In the genomic region with DNA sequence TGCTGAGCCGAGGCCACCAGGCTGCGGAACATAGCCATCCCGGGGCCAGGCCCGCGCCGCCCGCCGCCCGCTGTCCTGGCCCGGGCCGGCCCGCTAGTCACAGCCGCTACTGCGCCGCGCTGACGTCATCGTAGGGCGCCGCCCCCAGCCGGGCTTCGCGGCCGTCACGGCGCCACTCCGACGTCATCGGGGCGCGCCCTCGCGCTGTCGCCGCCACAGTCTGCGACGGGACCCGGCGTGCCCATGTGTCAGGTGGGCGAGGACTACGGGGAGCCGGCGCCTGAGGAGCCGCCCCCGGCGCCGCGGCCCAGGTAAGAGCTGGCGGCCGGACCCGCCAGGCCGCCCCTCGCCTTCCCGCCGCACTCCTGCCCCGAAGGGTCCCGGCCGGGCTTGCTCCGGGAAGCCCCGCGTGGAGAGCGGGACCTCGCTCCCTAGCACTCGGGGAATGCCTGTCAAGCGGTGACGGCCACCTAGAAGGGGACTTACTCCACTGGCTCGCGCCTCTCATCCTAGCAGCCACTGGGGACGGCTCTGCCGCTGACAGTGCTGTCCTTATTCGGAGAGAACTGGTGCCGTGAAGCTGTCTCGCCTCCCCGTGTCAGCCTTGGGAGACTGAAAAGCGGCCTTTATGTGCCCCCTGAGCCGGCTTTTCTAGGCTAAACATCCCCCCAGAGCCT, we compare ENCODE assay signal across 1 cellular context.
TF ChIP-seq lines count a peak whose summit lies in the region.

A gene (plus strand): TSS at position 216 of the 677 bp plus-strand sequence. CDS start 28 bp downstream, at position 244.
A gene with protein sequence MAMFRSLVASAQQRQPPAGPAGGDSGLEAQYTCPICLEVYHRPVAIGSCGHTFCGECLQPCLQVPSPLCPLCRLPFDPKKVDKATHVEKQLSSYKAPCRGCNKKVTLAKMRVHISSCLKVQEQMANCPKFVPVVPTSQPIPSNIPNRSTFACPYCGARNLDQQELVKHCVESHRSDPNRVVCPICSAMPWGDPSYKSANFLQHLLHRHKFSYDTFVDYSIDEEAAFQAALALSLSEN (minus strand): TSS at position 121 of the 677 bp plus-strand sequence. CDS start 83 bp downstream, at position 38.

TF ChIP-seq in HepG2, 621 proteins besides CTCF, POLR2A, EP300 and RAD21 (continued from another document and continues in another):
- TF ChIP-seq, protein P1, sequence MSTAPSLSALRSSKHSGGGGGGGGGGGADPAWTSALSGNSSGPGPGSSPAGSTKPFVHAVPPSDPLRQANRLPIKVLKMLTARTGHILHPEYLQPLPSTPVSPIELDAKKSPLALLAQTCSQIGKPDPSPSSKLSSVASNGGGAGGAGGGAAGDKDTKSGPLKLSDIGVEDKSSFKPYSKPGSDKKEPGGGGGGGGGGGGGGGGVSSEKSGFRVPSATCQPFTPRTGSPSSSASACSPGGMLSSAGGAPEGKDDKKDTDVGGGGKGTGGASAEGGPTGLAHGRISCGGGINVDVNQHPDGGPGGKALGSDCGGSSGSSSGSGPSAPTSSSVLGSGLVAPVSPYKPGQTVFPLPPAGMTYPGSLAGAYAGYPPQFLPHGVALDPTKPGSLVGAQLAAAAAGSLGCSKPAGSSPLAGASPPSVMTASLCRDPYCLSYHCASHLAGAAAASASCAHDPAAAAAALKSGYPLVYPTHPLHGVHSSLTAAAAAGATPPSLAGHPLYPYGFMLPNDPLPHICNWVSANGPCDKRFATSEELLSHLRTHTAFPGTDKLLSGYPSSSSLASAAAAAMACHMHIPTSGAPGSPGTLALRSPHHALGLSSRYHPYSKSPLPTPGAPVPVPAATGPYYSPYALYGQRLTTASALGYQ (CRISPR knock-in tag; IDR thresholded peaks at IDR 0.05) = no peak
- TF ChIP-seq CREM (IDR thresholded peaks at IDR 0.05) (peak; percentile 89), CREM (CRISPR knock-in tag; IDR thresholded peaks at IDR 0.05) (peak; percentile 96), GTF3A (CRISPR knock-in tag; conservative IDR thresholded peaks at IDR 0.05) (peak; percentile 78; the same call in 1 of the 2 replicates), ZFX (CRISPR knock-in tag; IDR thresholded peaks at IDR 0.05; ENCODE audit: low read depth) (peak; percentile 92), ADNP (CRISPR knock-in tag; IDR thresholded peaks at IDR 0.05) (no peak), HNRNPK (IDR thresholded peaks at IDR 0.05; ENCODE audit: low read depth, low read length, poor library complexity, severe bottlenecking) (peak; percentile 40), AGO2 (optimal IDR thresholded peaks at IDR 0.05; ENCODE audit: low read depth, low read length) (no peak), ZNF841 (CRISPR knock-in tag; IDR thresholded peaks at IDR 0.05; ENCODE audit: borderline replicate concordance) (no peak), SP4 (CRISPR knock-in tag; IDR thresholded peaks at IDR 0.05) (peak; percentile 92), ZNF263 (CRISPR knock-in tag; IDR thresholded peaks at IDR 0.05) (no peak), CAMTA2 (CRISPR knock-in tag; IDR thresholded peaks at IDR 0.05; ENCODE audit: borderline replicate concordance) (0 out of 2 replicates have a peak, but pooled peaks have one; percentile 80), ZFP1 (CRISPR knock-in tag; IDR thresholded peaks at IDR 0.05) (no peak), ZNF546 (CRISPR knock-in tag; conservative IDR thresholded peaks at IDR 0.05) (no peak; the same call in 1 of the 2 replicates), FOXO1 (CRISPR knock-in tag; IDR thresholded peaks at IDR 0.05) (peak; percentile 71; the same call in 1 of the 2 replicates), ZNF629 (CRISPR knock-in tag; conservative IDR thresholded peaks at IDR 0.05) (0 out of 2 replicates have a peak, but pooled peaks have one; percentile 26), KAT2B (IDR thresholded peaks at IDR 0.05; ENCODE audit: borderline replicate concordance, low read depth, low read length) (no peak), ZNF354B (CRISPR knock-in tag; IDR thresholded peaks at IDR 0.05) (0 out of 2 replicates have a peak, but pooled peaks have one; percentile 46), SETDB1 (CRISPR knock-in tag; IDR thresholded peaks at IDR 0.05; ENCODE audit: borderline replicate concordance) (no peak), POLR2AphosphoS2 (IDR thresholded peaks at IDR 0.05; ENCODE audit: low read depth, low read length) (no peak), ZBTB7A (CRISPR knock-in tag; IDR thresholded peaks at IDR 0.05) (no peak), TEAD2 (CRISPR knock-in tag; IDR thresholded peaks at IDR 0.05) (no peak), CENPT (CRISPR knock-in tag; IDR thresholded peaks at IDR 0.05; ENCODE audit: low read depth) (no peak), ZNF614 (CRISPR knock-in tag; IDR thresholded peaks at IDR 0.05; ENCODE audit: borderline replicate concordance) (0 out of 2 replicates have a peak, but pooled peaks have one; percentile 51), ZNF550 (CRISPR knock-in tag; IDR thresholded peaks at IDR 0.05; ENCODE audit: borderline replicate concordance) (no peak), ZSCAN12 (CRISPR knock-in tag; IDR thresholded peaks at IDR 0.05) (no peak; the same call in 1 of the 2 replicates), ELF3 (CRISPR knock-in tag; IDR thresholded peaks at IDR 0.05) (peak; percentile 75)
- TF ChIP-seq, protein P2, sequence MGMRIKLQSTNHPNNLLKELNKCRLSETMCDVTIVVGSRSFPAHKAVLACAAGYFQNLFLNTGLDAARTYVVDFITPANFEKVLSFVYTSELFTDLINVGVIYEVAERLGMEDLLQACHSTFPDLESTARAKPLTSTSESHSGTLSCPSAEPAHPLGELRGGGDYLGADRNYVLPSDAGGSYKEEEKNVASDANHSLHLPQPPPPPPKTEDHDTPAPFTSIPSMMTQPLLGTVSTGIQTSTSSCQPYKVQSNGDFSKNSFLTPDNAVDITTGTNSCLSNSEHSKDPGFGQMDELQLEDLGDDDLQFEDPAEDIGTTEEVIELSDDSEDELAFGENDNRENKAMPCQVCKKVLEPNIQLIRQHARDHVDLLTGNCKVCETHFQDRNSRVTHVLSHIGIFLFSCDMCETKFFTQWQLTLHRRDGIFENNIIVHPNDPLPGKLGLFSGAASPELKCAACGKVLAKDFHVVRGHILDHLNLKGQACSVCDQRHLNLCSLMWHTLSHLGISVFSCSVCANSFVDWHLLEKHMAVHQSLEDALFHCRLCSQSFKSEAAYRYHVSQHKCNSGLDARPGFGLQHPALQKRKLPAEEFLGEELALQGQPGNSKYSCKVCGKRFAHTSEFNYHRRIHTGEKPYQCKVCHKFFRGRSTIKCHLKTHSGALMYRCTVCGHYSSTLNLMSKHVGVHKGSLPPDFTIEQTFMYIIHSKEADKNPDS (CRISPR knock-in tag; IDR thresholded peaks at IDR 0.05) = no peak; the same call in 1 of the 2 replicates
- TF ChIP-seq, protein P3, sequence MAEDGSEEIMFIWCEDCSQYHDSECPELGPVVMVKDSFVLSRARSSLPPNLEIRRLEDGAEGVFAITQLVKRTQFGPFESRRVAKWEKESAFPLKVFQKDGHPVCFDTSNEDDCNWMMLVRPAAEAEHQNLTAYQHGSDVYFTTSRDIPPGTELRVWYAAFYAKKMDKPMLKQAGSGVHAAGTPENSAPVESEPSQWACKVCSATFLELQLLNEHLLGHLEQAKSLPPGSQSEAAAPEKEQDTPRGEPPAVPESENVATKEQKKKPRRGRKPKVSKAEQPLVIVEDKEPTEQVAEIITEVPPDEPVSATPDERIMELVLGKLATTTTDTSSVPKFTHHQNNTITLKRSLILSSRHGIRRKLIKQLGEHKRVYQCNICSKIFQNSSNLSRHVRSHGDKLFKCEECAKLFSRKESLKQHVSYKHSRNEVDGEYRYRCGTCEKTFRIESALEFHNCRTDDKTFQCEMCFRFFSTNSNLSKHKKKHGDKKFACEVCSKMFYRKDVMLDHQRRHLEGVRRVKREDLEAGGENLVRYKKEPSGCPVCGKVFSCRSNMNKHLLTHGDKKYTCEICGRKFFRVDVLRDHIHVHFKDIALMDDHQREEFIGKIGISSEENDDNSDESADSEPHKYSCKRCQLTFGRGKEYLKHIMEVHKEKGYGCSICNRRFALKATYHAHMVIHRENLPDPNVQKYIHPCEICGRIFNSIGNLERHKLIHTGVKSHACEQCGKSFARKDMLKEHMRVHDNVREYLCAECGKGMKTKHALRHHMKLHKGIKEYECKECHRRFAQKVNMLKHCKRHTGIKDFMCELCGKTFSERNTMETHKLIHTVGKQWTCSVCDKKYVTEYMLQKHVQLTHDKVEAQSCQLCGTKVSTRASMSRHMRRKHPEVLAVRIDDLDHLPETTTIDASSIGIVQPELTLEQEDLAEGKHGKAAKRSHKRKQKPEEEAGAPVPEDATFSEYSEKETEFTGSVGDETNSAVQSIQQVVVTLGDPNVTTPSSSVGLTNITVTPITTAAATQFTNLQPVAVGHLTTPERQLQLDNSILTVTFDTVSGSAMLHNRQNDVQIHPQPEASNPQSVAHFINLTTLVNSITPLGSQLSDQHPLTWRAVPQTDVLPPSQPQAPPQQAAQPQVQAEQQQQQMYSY (CRISPR knock-in tag; IDR thresholded peaks at IDR 0.05) = no peak
- TF ChIP-seq, protein P4, sequence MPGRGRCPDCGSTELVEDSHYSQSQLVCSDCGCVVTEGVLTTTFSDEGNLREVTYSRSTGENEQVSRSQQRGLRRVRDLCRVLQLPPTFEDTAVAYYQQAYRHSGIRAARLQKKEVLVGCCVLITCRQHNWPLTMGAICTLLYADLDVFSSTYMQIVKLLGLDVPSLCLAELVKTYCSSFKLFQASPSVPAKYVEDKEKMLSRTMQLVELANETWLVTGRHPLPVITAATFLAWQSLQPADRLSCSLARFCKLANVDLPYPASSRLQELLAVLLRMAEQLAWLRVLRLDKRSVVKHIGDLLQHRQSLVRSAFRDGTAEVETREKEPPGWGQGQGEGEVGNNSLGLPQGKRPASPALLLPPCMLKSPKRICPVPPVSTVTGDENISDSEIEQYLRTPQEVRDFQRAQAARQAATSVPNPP (CRISPR knock-in tag; IDR thresholded peaks at IDR 0.05) = no peak; the same call in 1 of the 2 replicates
- TF ChIP-seq, protein P5, sequence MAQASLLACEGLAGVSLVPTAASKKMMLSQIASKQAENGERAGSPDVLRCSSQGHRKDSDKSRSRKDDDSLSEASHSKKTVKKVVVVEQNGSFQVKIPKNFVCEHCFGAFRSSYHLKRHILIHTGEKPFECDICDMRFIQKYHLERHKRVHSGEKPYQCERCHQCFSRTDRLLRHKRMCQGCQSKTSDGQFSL (CRISPR knock-in tag; IDR thresholded peaks at IDR 0.05) = 0 out of 2 replicates have a peak, but pooled peaks have one; percentile 64
- TF ChIP-seq, protein P6, sequence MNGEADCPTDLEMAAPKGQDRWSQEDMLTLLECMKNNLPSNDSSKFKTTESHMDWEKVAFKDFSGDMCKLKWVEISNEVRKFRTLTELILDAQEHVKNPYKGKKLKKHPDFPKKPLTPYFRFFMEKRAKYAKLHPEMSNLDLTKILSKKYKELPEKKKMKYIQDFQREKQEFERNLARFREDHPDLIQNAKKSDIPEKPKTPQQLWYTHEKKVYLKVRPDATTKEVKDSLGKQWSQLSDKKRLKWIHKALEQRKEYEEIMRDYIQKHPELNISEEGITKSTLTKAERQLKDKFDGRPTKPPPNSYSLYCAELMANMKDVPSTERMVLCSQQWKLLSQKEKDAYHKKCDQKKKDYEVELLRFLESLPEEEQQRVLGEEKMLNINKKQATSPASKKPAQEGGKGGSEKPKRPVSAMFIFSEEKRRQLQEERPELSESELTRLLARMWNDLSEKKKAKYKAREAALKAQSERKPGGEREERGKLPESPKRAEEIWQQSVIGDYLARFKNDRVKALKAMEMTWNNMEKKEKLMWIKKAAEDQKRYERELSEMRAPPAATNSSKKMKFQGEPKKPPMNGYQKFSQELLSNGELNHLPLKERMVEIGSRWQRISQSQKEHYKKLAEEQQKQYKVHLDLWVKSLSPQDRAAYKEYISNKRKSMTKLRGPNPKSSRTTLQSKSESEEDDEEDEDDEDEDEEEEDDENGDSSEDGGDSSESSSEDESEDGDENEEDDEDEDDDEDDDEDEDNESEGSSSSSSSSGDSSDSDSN (CRISPR knock-in tag; IDR thresholded peaks at IDR 0.05) = peak; percentile 81
- TF ChIP-seq, protein P7, sequence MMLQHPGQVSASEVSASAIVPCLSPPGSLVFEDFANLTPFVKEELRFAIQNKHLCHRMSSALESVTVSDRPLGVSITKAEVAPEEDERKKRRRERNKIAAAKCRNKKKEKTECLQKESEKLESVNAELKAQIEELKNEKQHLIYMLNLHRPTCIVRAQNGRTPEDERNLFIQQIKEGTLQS (CRISPR knock-in tag; IDR thresholded peaks at IDR 0.05) = peak; percentile 90
- TF ChIP-seq, protein P8, sequence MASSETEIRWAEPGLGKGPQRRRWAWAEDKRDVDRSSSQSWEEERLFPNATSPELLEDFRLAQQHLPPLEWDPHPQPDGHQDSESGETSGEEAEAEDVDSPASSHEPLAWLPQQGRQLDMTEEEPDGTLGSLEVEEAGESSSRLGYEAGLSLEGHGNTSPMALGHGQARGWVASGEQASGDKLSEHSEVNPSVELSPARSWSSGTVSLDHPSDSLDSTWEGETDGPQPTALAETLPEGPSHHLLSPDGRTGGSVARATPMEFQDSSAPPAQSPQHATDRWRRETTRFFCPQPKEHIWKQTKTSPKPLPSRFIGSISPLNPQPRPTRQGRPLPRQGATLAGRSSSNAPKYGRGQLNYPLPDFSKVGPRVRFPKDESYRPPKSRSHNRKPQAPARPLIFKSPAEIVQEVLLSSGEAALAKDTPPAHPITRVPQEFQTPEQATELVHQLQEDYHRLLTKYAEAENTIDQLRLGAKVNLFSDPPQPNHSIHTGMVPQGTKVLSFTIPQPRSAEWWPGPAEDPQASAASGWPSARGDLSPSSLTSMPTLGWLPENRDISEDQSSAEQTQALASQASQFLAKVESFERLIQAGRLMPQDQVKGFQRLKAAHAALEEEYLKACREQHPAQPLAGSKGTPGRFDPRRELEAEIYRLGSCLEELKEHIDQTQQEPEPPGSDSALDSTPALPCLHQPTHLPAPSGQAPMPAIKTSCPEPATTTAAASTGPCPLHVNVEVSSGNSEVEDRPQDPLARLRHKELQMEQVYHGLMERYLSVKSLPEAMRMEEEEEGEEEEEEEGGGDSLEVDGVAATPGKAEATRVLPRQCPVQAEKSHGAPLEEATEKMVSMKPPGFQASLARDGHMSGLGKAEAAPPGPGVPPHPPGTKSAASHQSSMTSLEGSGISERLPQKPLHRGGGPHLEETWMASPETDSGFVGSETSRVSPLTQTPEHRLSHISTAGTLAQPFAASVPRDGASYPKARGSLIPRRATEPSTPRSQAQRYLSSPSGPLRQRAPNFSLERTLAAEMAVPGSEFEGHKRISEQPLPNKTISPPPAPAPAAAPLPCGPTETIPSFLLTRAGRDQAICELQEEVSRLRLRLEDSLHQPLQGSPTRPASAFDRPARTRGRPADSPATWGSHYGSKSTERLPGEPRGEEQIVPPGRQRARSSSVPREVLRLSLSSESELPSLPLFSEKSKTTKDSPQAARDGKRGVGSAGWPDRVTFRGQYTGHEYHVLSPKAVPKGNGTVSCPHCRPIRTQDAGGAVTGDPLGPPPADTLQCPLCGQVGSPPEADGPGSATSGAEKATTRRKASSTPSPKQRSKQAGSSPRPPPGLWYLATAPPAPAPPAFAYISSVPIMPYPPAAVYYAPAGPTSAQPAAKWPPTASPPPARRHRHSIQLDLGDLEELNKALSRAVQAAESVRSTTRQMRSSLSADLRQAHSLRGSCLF (CRISPR knock-in tag; IDR thresholded peaks at IDR 0.05; ENCODE audit: borderline replicate concordance) = no peak
- TF ChIP-seq, protein P9, sequence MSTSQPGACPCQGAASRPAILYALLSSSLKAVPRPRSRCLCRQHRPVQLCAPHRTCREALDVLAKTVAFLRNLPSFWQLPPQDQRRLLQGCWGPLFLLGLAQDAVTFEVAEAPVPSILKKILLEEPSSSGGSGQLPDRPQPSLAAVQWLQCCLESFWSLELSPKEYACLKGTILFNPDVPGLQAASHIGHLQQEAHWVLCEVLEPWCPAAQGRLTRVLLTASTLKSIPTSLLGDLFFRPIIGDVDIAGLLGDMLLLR (CRISPR knock-in tag; IDR thresholded peaks at IDR 0.05) = peak; percentile 100
